In genomic region chr3:177528306-177529070, GRCh38 we compare ENCODE assay signal across 25 cellular contexts.
A peak's percentile ranks its signal among the peaks of the same experiment; 100 is the strongest.
DNase-seq lines count a peak whose midpoint lies in the region; ATAC-seq, FAIRE-seq and TF ChIP-seq lines count a peak whose summit lies in the region.
"Had no signal": no experiment of that assay in that cellular context is flagged by ENCODE, and none has a peak within 500 bp of the region (broad histone marks: within the 10 kb centered on the region; RNA-seq: fewer than 3 reads in every experiment).

No MANE protein-coding gene starts in this region.

- H4K5ac ChIP-seq in H9 (ENCODE audit: insufficient read length, low read depth, low read length): no peak overlapping the region

- no peaks in the 10 kb centered on the region for H3K79me1 ChIP-seq in H9 (ENCODE audit: insufficient read depth, low read depth, low read length, poor library complexity, severe bottlenecking)

- H3K4me1 ChIP-seq in Panc1 (ENCODE audit: control insufficient read depth, insufficient read depth, low read length) (no peaks in the 10 kb centered on the region), small intestine (ENCODE audit: control insufficient read depth in 2 of 2, insufficient read depth in 1 of 2, low read depth in 1 of 2, low read length in 1 of 2) (peaks cover 4 to 9% of the 10 kb centered on the region in 2 donors), H9 (ENCODE audit: insufficient read depth, low read length) (no peaks in the 10 kb centered on the region; the same call in 1 of the 2 replicates)
- H3K4me1 ChIP-seq: HAP-1, prostate gland, SJCRH30 had no signal

- BruUV-seq in Panc1 (replicated peaks; lab: Mats Ljungman, UMichigan): no TSS peak

- no peak for FAIRE-seq in small intestine (lab: Jason Lieb, UNC)
- FAIRE-seq: GM12878, kidney, urothelium cell line had no signal

- H3K23ac ChIP-seq in H9 (ENCODE audit: insufficient read length, low read depth, low read length): no peak overlapping the region

- H3K27me3 Mint-ChIP-seq in H9 (ENCODE audit: low read depth): no peaks in the 10 kb centered on the region
- no peaks in the 10 kb centered on the region for H3K27me3 Mint-ChIP-seq in activated CD4-positive, alpha-beta T cell treated with anti-CD3 and anti-CD28 coated beads for 36 hours
- H3K27me3 Mint-ChIP-seq: CD8-positive, alpha-beta memory T cell; dendritic cell treated with granulocyte-macrophage colony-stimulating factor and Interleukin-4, amounts not matched to agents 40 ng/mL and 50 ng/mL, for 4 days; stimulated activated naive B cell treated with anti-CD40 and anti-IgM and Interleukin-4, amounts not matched to agents 10 μg/mL and 1 μg/mL and 100 μg/mL, for 72 hours had no signal

- TF ChIP-seq CTCF in Panc1 (IDR thresholded peaks at IDR 0.05) (no peak), H9 (conservative IDR thresholded peaks at IDR 0.05) (no peak)

- H2BK12ac ChIP-seq in H9 (ENCODE audit: insufficient read length, low read depth, low read length): no peak overlapping the region

- 41 to 66% (median 46%) methylated on average over 2 of the region's 2 CpGs for WGBS in small intestine, 3 donors
- WGBS in H9 (ENCODE audit: extremely low coverage, insufficient read length, low lambda C conversion rate): no CpG with 5 or more reads among the region's 2 CpGs

- no peak overlapping the region for H3K14ac ChIP-seq in H9 (ENCODE audit: insufficient read depth, low read length)

- no peak overlapping the region for H2BK120ac ChIP-seq in H9 (ENCODE audit: low read depth, low read length, poor library complexity, severe bottlenecking)

- H4K91ac ChIP-seq in H9 (ENCODE audit: insufficient read length, low read depth, low read length): no peak overlapping the region

- H3K27me3 ChIP-seq in Panc1 (ENCODE audit: control insufficient read depth, insufficient read depth, low read length): no peaks in the 10 kb centered on the region
- no peaks in the 10 kb centered on the region for H3K27me3 ChIP-seq in small intestine (ENCODE audit: control insufficient read depth in 2 of 2, insufficient read depth in 2 of 2, low read length in 2 of 2)
- H3K27me3 ChIP-seq in H9 (ENCODE audit: insufficient read depth, low read length): no peaks in the 10 kb centered on the region
- H3K27me3 ChIP-seq: MG63, SJCRH30 had no signal

- no peak overlapping the region for H3K56ac ChIP-seq in H9 (ENCODE audit: insufficient read length, low read depth, low read length)

- ATAC-seq in Panc1: no peak
- no peak for ATAC-seq in activated CD4-positive, alpha-beta T cell treated with anti-CD3 and anti-CD28 coated beads for 36 hours
- ATAC-seq: GM12878; stimulated activated naive B cell treated with anti-CD40 and anti-IgM and Interleukin-4, amounts not matched to agents 10 μg/mL and 1 μg/mL and 100 μg/mL, for 72 hours had no signal

- no peak overlapping the region for H2BK20ac ChIP-seq in H9 (ENCODE audit: low read depth, low read length, poor library complexity, severe bottlenecking)

- 0 out of 7 replicates have a peak, but pooled peaks cover 0 to 4% (median 0%) of the 10 kb centered on the region in 3 experiments for H3K36me3 Mint-ChIP-seq in H9 (ENCODE audit: insufficient read depth in 1 of 3, low read depth in 3 of 3)
- no peaks in the 10 kb centered on the region for H3K36me3 Mint-ChIP-seq in activated CD4-positive, alpha-beta T cell treated with anti-CD3 and anti-CD28 coated beads for 36 hours (ENCODE audit: low read depth)
- H3K36me3 Mint-ChIP-seq: stimulated activated naive B cell treated with anti-CD40 and anti-IgM and Interleukin-4, amounts not matched to agents 10 μg/mL and 1 μg/mL and 100 μg/mL, for 72 hours had no signal

- H3K27ac ChIP-seq in Panc1 (ENCODE audit: low read length) (peak overlapping the region; percentile 21; the same call in 1 of the 2 replicates), epithelial cell of prostate (peak overlapping the region; percentile 45), small intestine (ENCODE audit: low read depth in 1 of 2, low read length in 1 of 2) (no peak overlapping the region), H9 (ENCODE audit: insufficient read length, low read depth, low read length) (no peak overlapping the region)
- H3K27ac ChIP-seq: prostate gland, SJCRH30, VCaP had no signal

- no peak overlapping the region for H3T11ph ChIP-seq in H9 (ENCODE audit: low read length)

- DNase-seq in SIG-M5 treated with dmso at 0.1 percent for 504 hours (lab: John Stamatoyannopoulos, UW; ENCODE audit: unreplicated experiment) (peak; percentile 15), SIG-M5 (lab: John Stamatoyannopoulos, UW) (no peak), Panc1 (ENCODE audit: low read depth, low spot score) (no peak), epithelial cell of prostate (ENCODE audit: low read depth, low spot score) (no peak), small intestine (peak; percentile 77), H9 (no peak), NCI-H1105 treated with DMSO at 0.1 percent for 48 hours (lab: John Stamatoyannopoulos, UW) (no peak)
- no peak for DNase-seq in activated CD4-positive, alpha-beta T cell treated with anti-CD3 and anti-CD28 coated beads for 36 hours
- DNase-seq: activated CD4-positive, alpha-beta T cell treated with anti-CD3 and anti-CD28 coated beads, Interleukin-2, amount 50 U/mL, for 1 hour; activated naive CD4-positive, alpha-beta T cell treated with anti-CD3 and anti-CD28 coated beads, Interleukin-2, amount 50 U/mL, for 16 hours; CD8-positive, alpha-beta memory T cell; DMS79; kidney; MG63; NCI-H1436 treated with DMSO at 0.1 percent for 48 hours; SJCRH30; stimulated activated naive B cell treated with anti-CD40 and anti-IgM and Interleukin-4, amounts not matched to agents 10 μg/mL and 1 μg/mL and 100 μg/mL, for 72 hours; T-helper 1 cell had no signal

- no peaks in the 10 kb centered on the region for H3K23me2 ChIP-seq in H9 (ENCODE audit: insufficient read length, low read depth, low read length, poor library complexity, severe bottlenecking)

- H3K79me2 ChIP-seq in H9 (ENCODE audit: insufficient read depth, low read length): no peaks in the 10 kb centered on the region

- no peak overlapping the region for H2AK5ac ChIP-seq in H9 (ENCODE audit: insufficient read length, low read length)

- intact Hi-C loops in Panc1 (cut with micrococcal nuclease; ENCODE audit: unreplicated experiment): no loop called here
- intact Hi-C loops in activated CD4-positive, alpha-beta T cell treated with anti-CD3 and anti-CD28 coated beads for 36 hours (cut with DNase I, micrococcal nuclease): no loop called here

- no peak overlapping the region; a peak in 1 of 7 replicates for H3K27ac Mint-ChIP-seq in H9
- no peak overlapping the region for H3K27ac Mint-ChIP-seq in activated CD4-positive, alpha-beta T cell treated with anti-CD3 and anti-CD28 coated beads for 36 hours
- H3K27ac Mint-ChIP-seq: dendritic cell treated with granulocyte-macrophage colony-stimulating factor and Interleukin-4, amounts not matched to agents 40 ng/mL and 50 ng/mL, for 4 days; stimulated activated naive B cell treated with anti-CD40 and anti-IgM and Interleukin-4, amounts not matched to agents 10 μg/mL and 1 μg/mL and 100 μg/mL, for 72 hours had no signal

- in situ Hi-C loops in Panc1 (cut with HindIII; ENCODE audit: low pct_unique_long_range_greater_than_20kb, low sequenced_read_pairs): no loop called here

- H3K4ac ChIP-seq in H9 (ENCODE audit: low read depth, low read length): no peak overlapping the region

- no peak overlapping the region for H4K8ac ChIP-seq in H9 (replicated peaks; ENCODE audit: insufficient read length, low read depth, low read length)

- H2AFZ ChIP-seq in H9 (ENCODE audit: low read length): no peak overlapping the region

- H3K36me3 ChIP-seq in Panc1 (ENCODE audit: control insufficient read depth, insufficient read depth, low read length): no peaks in the 10 kb centered on the region
- no peaks in the 10 kb centered on the region for H3K36me3 ChIP-seq in small intestine (ENCODE audit: control insufficient read depth in 2 of 2, insufficient read depth in 2 of 2, low read length in 2 of 2)
- H3K36me3 ChIP-seq: HAP-1, MG63, prostate gland, SJCRH30 had no signal

- no peak overlapping the region for H2BK5ac ChIP-seq in H9 (ENCODE audit: insufficient read length, low read length)

- H2BK15ac ChIP-seq in H9 (ENCODE audit: low read depth, low read length): no peak overlapping the region

- H3K4me3 Mint-ChIP-seq in H9: no peak overlapping the region
- H3K4me3 Mint-ChIP-seq in activated CD4-positive, alpha-beta T cell treated with anti-CD3 and anti-CD28 coated beads for 36 hours: no peak overlapping the region
- H3K4me3 Mint-ChIP-seq: CD8-positive, alpha-beta memory T cell; dendritic cell treated with granulocyte-macrophage colony-stimulating factor and Interleukin-4, amounts not matched to agents 40 ng/mL and 50 ng/mL, for 4 days; stimulated activated naive B cell treated with anti-CD40 and anti-IgM and Interleukin-4, amounts not matched to agents 10 μg/mL and 1 μg/mL and 100 μg/mL, for 72 hours had no signal

- no peak overlapping the region for H3K4me3 ChIP-seq in Panc1 (ENCODE audit: low read depth in 2 of 2, low read length in 2 of 2)
- H3K4me3 ChIP-seq in small intestine (ENCODE audit: low read depth in 1 of 2, low read length in 2 of 2): no peak overlapping the region
- H3K4me3 ChIP-seq: GM12878, HAP-1, lung, MG63, prostate gland, SJCRH30 had no signal

- no peak overlapping the region for H3K9ac ChIP-seq in H9 (ENCODE audit: extremely low read depth, insufficient read length, low read length)

- H3K4me2 ChIP-seq in H9 (ENCODE audit: insufficient read depth, insufficient read length, low read length): no peak overlapping the region

- POLR2A ChIA-PET in Panc1 (lab: Charles Lee): no interaction called here
- POLR2A ChIA-PET in activated CD4-positive, alpha-beta T cell treated with anti-CD3 and anti-CD28 coated beads for 36 hours (lab: Charles Lee): no interaction called here

- no peaks in the 10 kb centered on the region for H3K9me3 ChIP-seq in Panc1 (ENCODE audit: control insufficient read depth, insufficient read depth, low read depth, low read length)
- no peaks in the 10 kb centered on the region for H3K9me3 ChIP-seq in small intestine (ENCODE audit: control insufficient read depth, low read depth)
- H3K9me3 ChIP-seq in H9 (ENCODE audit: control insufficient read depth, low read depth, low read length): no peaks in the 10 kb centered on the region
- H3K9me3 ChIP-seq: HAP-1, prostate gland, SJCRH30 had no signal

- CTCF ChIA-PET in Panc1 (lab: Charles Lee): no interaction called here
- CTCF ChIA-PET in activated CD4-positive, alpha-beta T cell treated with anti-CD3 and anti-CD28 coated beads for 36 hours (lab: Charles Lee): no interaction called here

- H3K4me1 Mint-ChIP-seq in H9: peaks cover 0 to 5% of the 10 kb centered on the region in 2 experiments; a peak in 3 of 4 replicates
- peaks cover 17% of the 10 kb centered on the region for H3K4me1 Mint-ChIP-seq in activated CD4-positive, alpha-beta T cell treated with anti-CD3 and anti-CD28 coated beads for 36 hours

- no peak overlapping the region for H3K18ac ChIP-seq in H9 (ENCODE audit: insufficient read length, low read depth, low read length)

- H3K9me3 Mint-ChIP-seq in H9: peaks cover 0 to 3% of the 10 kb centered on the region in 2 experiments; a peak in 1 of 5 replicates
- H3K9me3 Mint-ChIP-seq in activated CD4-positive, alpha-beta T cell treated with anti-CD3 and anti-CD28 coated beads for 36 hours (ENCODE audit: low read depth): peaks cover 10% of the 10 kb centered on the region
- H3K9me3 Mint-ChIP-seq: dendritic cell treated with granulocyte-macrophage colony-stimulating factor and Interleukin-4, amounts not matched to agents 40 ng/mL and 50 ng/mL, for 4 days had no signal

- H4K20me1 ChIP-seq in H9 (ENCODE audit: control insufficient read depth, insufficient read depth, insufficient read length): no peaks in the 10 kb centered on the region

Comparison
In these comparisons a context has a peak if more than half of its experiments do, and no peak if none do; other contexts are left out.
1. DNase-seq: peak in SIG-M5 treated with dmso at 0.1 percent for 504 hours (single experiment) and small intestine (single experiment); none in SIG-M5 (single experiment), Panc1 (single experiment), epithelial cell of prostate (single experiment), H9 (single experiment), NCI-H1105 treated with DMSO at 0.1 percent for 48 hours (single experiment) and activated CD4-positive, alpha-beta T cell treated with anti-CD3 and anti-CD28 coated beads for 36 hours (single experiment).
2. H3K27ac ChIP-seq: peak in Panc1 (single experiment) and epithelial cell of prostate (single experiment); none in small intestine (0 of 2) and H9 (single experiment).